8 cellular contexts compared by ENCODE assay signal in the genomic region with DNA sequence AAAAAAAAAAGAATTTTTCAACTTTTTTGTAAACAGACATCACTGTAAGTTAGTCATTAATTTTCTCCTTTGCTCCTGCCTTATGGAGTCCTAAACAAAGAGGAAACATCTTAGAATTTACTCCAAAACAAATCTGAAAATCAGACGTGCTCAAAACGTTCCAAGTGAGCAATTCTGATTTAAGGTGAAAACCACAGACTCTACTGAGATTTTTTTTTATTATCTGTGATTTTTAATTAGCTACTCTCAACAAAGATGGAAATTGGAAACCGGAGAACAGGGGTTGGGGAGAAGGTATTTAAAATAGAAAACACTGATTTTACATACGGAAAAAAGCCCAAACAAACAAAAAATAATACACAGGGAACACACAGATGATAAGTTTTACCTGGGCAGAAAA.
"Had no signal": no experiment of that assay in that cellular context is flagged by ENCODE, and none has a peak within 500 bp of the region (broad histone marks: within the 10 kb centered on the region; RNA-seq: fewer than 3 reads in every experiment).

No MANE protein-coding gene starts in this region.

- H3K27ac ChIP-seq: HL-60, KMS-11 had no signal

- FAIRE-seq: HepG2, HTR-8/SVneo had no signal

- H3K27ac Mint-ChIP-seq: IgD-negative memory B cell had no signal

- ATAC-seq: HepG2 had no signal

- DNase-seq: IMR-90, KBM-7, KG1 had no signal

- H3K9ac ChIP-seq: KMS-11 had no signal

- H3K9me3 Mint-ChIP-seq: IgD-negative memory B cell had no signal

- H3K4me3 Mint-ChIP-seq: IgD-negative memory B cell had no signal

- H3K4me2 ChIP-seq: KMS-11 had no signal

- H3K4me1 Mint-ChIP-seq: IgD-negative memory B cell had no signal

- H3K27me3 Mint-ChIP-seq: IgD-negative memory B cell had no signal
